In genomic region chr17:34151081-34151480, GRCh38 we compare ENCODE assay signal across 23 cellular contexts.
DNase-seq lines count a peak whose midpoint lies in the region; ATAC-seq, FAIRE-seq and TF ChIP-seq lines count a peak whose summit lies in the region.
"Had no signal": no experiment of that assay in that cellular context is flagged by ENCODE, and none has a peak within 500 bp of the region (broad histone marks: within the 10 kb centered on the region; RNA-seq: fewer than 3 reads in every experiment).

No MANE protein-coding gene starts in this region.

- no peak overlapping the region for H3K4me3 ChIP-seq in foreskin fibroblast (ENCODE audit: low read depth in 1 of 2, low read length in 2 of 2)
- H3K4me3 ChIP-seq: SK-N-MC had no signal

- CTCF ChIA-PET in WTC11 (lab: Charles Lee): interaction anchor here (0.7 to 1.5 kb wide), 5 partner anchors 13 to 372 kb away, joined by 3 to 6 read pairs (median 3); no protein-coding TSS in a partner anchor

- no peak overlapping the region for H3K27ac Mint-ChIP-seq in WTC11
- H3K27ac Mint-ChIP-seq: CD8-positive, alpha-beta T cell had no signal

- FAIRE-seq in urothelium cell line (lab: Jason Lieb, UNC) (no peak), GM19239 (lab: Jason Lieb, UNC) (no peak)
- FAIRE-seq: HTR-8/SVneo had no signal

- TF ChIP-seq CTCF in WTC11 (IDR thresholded peaks at IDR 0.05) (no peak), foreskin fibroblast (IDR thresholded peaks at IDR 0.05; ENCODE audit: low read depth, low read length) (no peak)

- peaks cover 14% of the 10 kb centered on the region for H3K9me3 Mint-ChIP-seq in WTC11
- H3K9me3 Mint-ChIP-seq: CD8-positive, alpha-beta T cell had no signal

- peaks cover 55% of the 10 kb centered on the region for H3K4me1 Mint-ChIP-seq in WTC11

- ATAC-seq in WTC11: peak; percentile 15; the same call in 1 of the 2 replicates
- ATAC-seq: CD8-positive, alpha-beta T cell had no signal

- no peak overlapping the region for H3K4me3 Mint-ChIP-seq in WTC11
- H3K4me3 Mint-ChIP-seq: CD8-positive, alpha-beta T cell had no signal

- POLR2A ChIA-PET in WTC11 (lab: Charles Lee): no interaction called here

- DNase-seq in EL (peak; percentile 31), WTC11 (ENCODE audit: low spot score) (no peak), iPS-NIHi11 (ENCODE audit: low spot score) (peak; percentile 30), urothelium cell line (ENCODE audit: low spot score) (peak; percentile 41), GM19239 (ENCODE audit: insufficient read length, low spot score) (no peak), foreskin fibroblast (no peak), NCI-H2196 treated with DMSO at 0.1 percent for 48 hours (lab: John Stamatoyannopoulos, UW; ENCODE audit: unreplicated experiment) (no peak)
- DNase-seq: ACHN; C1 segment of cervical spinal cord; Calu3; CD8-positive, alpha-beta T cell; KG1; NCI-H1092 treated with DMSO at 0.1 percent for 48 hours; NCI-H146; NCI-H2029; NCI-H345; NCI-H524; NCI-H774; NK-92 treated with Interleukin-12 subunit alpha and Interleukin-12 subunit beta, amount 100 ng/mL, for 24 hours; SHP77 treated with DMSO at 0.1 percent for 48 hours; SW 1271 had no signal

- peaks cover 14% of the 10 kb centered on the region for H3K27me3 Mint-ChIP-seq in WTC11 (ENCODE audit: low read depth)

- peaks cover 7% of the 10 kb centered on the region for H3K36me3 Mint-ChIP-seq in WTC11
- H3K36me3 Mint-ChIP-seq: CD8-positive, alpha-beta T cell had no signal

TF ChIP-seq in WTC11, 78 proteins besides CTCF, POLR2A, EP300 and RAD21:
- TF ChIP-seq ZNF121 (CRISPR knock-in tag; IDR thresholded peaks at IDR 0.05) (no peak), ESRRA (CRISPR knock-in tag; IDR thresholded peaks at IDR 0.05; ENCODE audit: borderline replicate concordance) (no peak), MYBL2 (CRISPR knock-in tag; IDR thresholded peaks at IDR 0.05) (no peak), MLX (CRISPR knock-in tag; IDR thresholded peaks at IDR 0.05) (no peak), ERG (CRISPR knock-in tag; IDR thresholded peaks at IDR 0.05) (no peak), TCF7 (CRISPR knock-in tag; IDR thresholded peaks at IDR 0.05; ENCODE audit: low read depth) (no peak), EMX1 (CRISPR knock-in tag; IDR thresholded peaks at IDR 0.05) (no peak), SMAD4 (CRISPR knock-in tag; IDR thresholded peaks at IDR 0.05) (no peak), ZNF396 (CRISPR knock-in tag; IDR thresholded peaks at IDR 0.05; ENCODE audit: borderline replicate concordance) (no peak), NFYB (CRISPR knock-in tag; conservative IDR thresholded peaks at IDR 0.05; ENCODE audit: low read depth) (no peak), GTF2I (CRISPR knock-in tag; conservative IDR thresholded peaks at IDR 0.05) (no peak), ZNF532 (CRISPR knock-in tag; IDR thresholded peaks at IDR 0.05; ENCODE audit: borderline replicate concordance) (no peak), CREM (CRISPR knock-in tag; IDR thresholded peaks at IDR 0.05) (no peak), HMGA2 (CRISPR knock-in tag; IDR thresholded peaks at IDR 0.05) (no peak), NFATC4 (CRISPR knock-in tag; IDR thresholded peaks at IDR 0.05) (no peak)
- TF ChIP-seq, protein P1, sequence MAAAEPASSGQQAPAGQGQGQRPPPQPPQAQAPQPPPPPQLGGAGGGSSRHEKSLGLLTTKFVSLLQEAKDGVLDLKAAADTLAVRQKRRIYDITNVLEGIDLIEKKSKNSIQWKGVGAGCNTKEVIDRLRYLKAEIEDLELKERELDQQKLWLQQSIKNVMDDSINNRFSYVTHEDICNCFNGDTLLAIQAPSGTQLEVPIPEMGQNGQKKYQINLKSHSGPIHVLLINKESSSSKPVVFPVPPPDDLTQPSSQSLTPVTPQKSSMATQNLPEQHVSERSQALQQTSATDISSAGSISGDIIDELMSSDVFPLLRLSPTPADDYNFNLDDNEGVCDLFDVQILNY (CRISPR knock-in tag; IDR thresholded peaks at IDR 0.05): no peak
- TF ChIP-seq, protein P2, sequence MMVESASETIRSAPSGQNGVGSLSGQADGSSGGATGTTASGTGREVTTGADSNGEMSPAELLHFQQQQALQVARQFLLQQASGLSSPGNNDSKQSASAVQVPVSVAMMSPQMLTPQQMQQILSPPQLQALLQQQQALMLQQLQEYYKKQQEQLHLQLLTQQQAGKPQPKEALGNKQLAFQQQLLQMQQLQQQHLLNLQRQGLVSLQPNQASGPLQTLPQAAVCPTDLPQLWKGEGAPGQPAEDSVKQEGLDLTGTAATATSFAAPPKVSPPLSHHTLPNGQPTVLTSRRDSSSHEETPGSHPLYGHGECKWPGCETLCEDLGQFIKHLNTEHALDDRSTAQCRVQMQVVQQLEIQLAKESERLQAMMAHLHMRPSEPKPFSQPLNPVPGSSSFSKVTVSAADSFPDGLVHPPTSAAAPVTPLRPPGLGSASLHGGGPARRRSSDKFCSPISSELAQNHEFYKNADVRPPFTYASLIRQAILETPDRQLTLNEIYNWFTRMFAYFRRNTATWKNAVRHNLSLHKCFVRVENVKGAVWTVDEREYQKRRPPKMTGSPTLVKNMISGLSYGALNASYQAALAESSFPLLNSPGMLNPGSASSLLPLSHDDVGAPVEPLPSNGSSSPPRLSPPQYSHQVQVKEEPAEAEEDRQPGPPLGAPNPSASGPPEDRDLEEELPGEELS (CRISPR knock-in tag; IDR thresholded peaks at IDR 0.05): no peak
- TF ChIP-seq, protein P3, sequence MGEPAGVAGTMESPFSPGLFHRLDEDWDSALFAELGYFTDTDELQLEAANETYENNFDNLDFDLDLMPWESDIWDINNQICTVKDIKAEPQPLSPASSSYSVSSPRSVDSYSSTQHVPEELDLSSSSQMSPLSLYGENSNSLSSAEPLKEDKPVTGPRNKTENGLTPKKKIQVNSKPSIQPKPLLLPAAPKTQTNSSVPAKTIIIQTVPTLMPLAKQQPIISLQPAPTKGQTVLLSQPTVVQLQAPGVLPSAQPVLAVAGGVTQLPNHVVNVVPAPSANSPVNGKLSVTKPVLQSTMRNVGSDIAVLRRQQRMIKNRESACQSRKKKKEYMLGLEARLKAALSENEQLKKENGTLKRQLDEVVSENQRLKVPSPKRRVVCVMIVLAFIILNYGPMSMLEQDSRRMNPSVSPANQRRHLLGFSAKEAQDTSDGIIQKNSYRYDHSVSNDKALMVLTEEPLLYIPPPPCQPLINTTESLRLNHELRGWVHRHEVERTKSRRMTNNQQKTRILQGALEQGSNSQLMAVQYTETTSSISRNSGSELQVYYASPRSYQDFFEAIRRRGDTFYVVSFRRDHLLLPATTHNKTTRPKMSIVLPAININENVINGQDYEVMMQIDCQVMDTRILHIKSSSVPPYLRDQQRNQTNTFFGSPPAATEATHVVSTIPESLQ (CRISPR knock-in tag; IDR thresholded peaks at IDR 0.05): no peak

Comparison
In these comparisons a context has a peak if more than half of its experiments do, and no peak if none do; other contexts are left out.
1. DNase-seq: peak in EL (single experiment), iPS-NIHi11 (single experiment) and urothelium cell line (single experiment); none in WTC11 (single experiment), GM19239 (single experiment), foreskin fibroblast (0 of 2) and NCI-H2196 treated with DMSO at 0.1 percent for 48 hours (single experiment).